ENCODE assay signal across 21 cellular contexts in the genomic region with DNA sequence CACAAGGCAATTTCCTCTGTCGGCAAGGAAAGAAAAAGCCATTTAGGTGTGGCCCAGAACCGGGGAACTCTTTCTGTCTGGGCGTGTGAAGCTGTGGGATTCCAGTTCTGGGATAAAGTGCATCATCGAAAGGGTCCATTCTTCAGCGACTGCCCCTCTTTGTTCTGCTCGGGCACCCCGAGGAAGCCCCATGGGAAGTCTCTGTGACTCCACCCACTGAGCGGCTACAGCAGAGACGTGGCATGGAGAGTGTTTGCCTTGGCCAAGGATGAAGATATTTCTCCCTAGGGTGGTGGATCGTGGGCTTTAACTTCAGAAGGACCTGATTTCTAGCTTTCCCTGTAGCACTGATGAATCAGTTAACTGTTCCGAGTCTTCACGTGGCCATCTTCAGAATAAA.
"Had no signal": no experiment of that assay in that cellular context is flagged by ENCODE, and none has a peak within 500 bp of the region (broad histone marks: within the 10 kb centered on the region; RNA-seq: fewer than 3 reads in every experiment).

No MANE protein-coding gene starts in this region.

- H3K36me3 Mint-ChIP-seq: mesothelial cell of epicardium had no signal

- H3K9me3 Mint-ChIP-seq: dendritic cell treated with granulocyte-macrophage colony-stimulating factor and Interleukin-4, amounts not matched to agents 40 ng/mL and 50 ng/mL, for 4 days; effector memory CD8-positive, alpha-beta T cell; endodermal cell; mesothelial cell of epicardium had no signal

- H3K9me3 ChIP-seq: esophagus squamous epithelium, gastrocnemius medialis, heart left ventricle, left lung, lower lobe of right lung, mucosa of descending colon had no signal

- H3K4me2 ChIP-seq: hepatocyte had no signal

- H3K4me3 Mint-ChIP-seq: dendritic cell treated with granulocyte-macrophage colony-stimulating factor and Interleukin-4, amounts not matched to agents 40 ng/mL and 50 ng/mL, for 4 days; effector memory CD8-positive, alpha-beta T cell; endodermal cell; mesothelial cell of epicardium; naive B cell had no signal

- H3K27ac Mint-ChIP-seq: dendritic cell treated with granulocyte-macrophage colony-stimulating factor and Interleukin-4, amounts not matched to agents 40 ng/mL and 50 ng/mL, for 4 days; endodermal cell; mesothelial cell of epicardium had no signal

- H3K4me1 ChIP-seq: esophagus squamous epithelium, gastrocnemius medialis, heart left ventricle, left lung, lower lobe of right lung had no signal

- H3K36me3 ChIP-seq: esophagus squamous epithelium, gastrocnemius medialis, heart left ventricle, left lung, lower lobe of right lung had no signal

- H3K79me2 ChIP-seq: hepatocyte had no signal

- H2AFZ ChIP-seq: hepatocyte had no signal

- H3K4me3 ChIP-seq: esophagus squamous epithelium, gastrocnemius medialis, heart left ventricle, hepatocyte, left lung, lower lobe of right lung, mucosa of descending colon had no signal

- H3K27me3 ChIP-seq: esophagus squamous epithelium, gastrocnemius medialis, heart left ventricle, hepatocyte, left lung had no signal

- H3K27me3 Mint-ChIP-seq: naive B cell had no signal

- H3K4me1 Mint-ChIP-seq: endodermal cell, mesothelial cell of epicardium had no signal

- DNase-seq: cortex of kidney; effector CD8-positive, alpha-beta T cell; effector memory CD8-positive, alpha-beta T cell; endodermal cell; erythroblast; esophagus squamous epithelium; foreskin fibroblast; foreskin melanocyte; gastrocnemius medialis; heart left ventricle; left cardiac atrium; left lung; left ventricle myocardium superior; lower lobe of right lung; mesenchymal stem cell; mucosa of descending colon; naive B cell had no signal

- H3K27ac ChIP-seq: epithelial cell of prostate, esophagus squamous epithelium, gastrocnemius medialis, heart left ventricle, hepatocyte, left lung, lower lobe of right lung had no signal
